Comparison of ENCODE assay signal across 8 cellular contexts in genomic region chr18:77114070-77114563, GRCh38. TPM values are rescaled to one million over a fixed set of nuclear protein-coding genes. Genes with fewer than 3 reads are reported as not detected.
DNase-seq lines count a peak whose midpoint lies in the region; ATAC-seq and TF ChIP-seq lines count a peak whose summit lies in the region.

No MANE protein-coding gene starts in this region.

- TF ChIP-seq POLR2A in sigmoid colon (IDR thresholded peaks at IDR 0.05) = no peak

- no peak for ATAC-seq in CD8-positive, alpha-beta T cell
- no peak for ATAC-seq in activated CD8-positive, alpha-beta T cell treated with anti-CD3 and anti-CD28 coated beads, Interleukin-2, amount 10 ng/mL, durations not matched to agents 7 days and 5 days
- ATAC-seq in HG03159 (IDR thresholded peaks at IDR 0.05; ENCODE audit: unreplicated experiment) (no peak), HG02885 (IDR thresholded peaks at IDR 0.05; ENCODE audit: poor library complexity, unreplicated experiment) (no peak), HG03457 (IDR thresholded peaks at IDR 0.05; ENCODE audit: unreplicated experiment) (no peak), GM21737 (IDR thresholded peaks at IDR 0.05; ENCODE audit: unreplicated experiment) (no peak)

- WGBS in sigmoid colon, 2 donors = 32 to 53% methylated on average over 5 of the region's 5 CpGs

- H3K27me3 ChIP-seq in CD8-positive, alpha-beta T cell (ENCODE audit: insufficient read depth, low read length) = no peaks in the 10 kb centered on the region
- no peaks in the 10 kb centered on the region for H3K27me3 ChIP-seq in sigmoid colon

- H3K4me3 ChIP-seq in CD8-positive, alpha-beta T cell (ENCODE audit: low read depth, low read length) = no peak overlapping the region
- no peak overlapping the region for H3K4me3 ChIP-seq in sigmoid colon

- H3K27ac Mint-ChIP-seq in CD8-positive, alpha-beta T cell = peak overlapping the region; percentile 83
- peak overlapping the region; percentile 82 for H3K27ac Mint-ChIP-seq in activated CD8-positive, alpha-beta T cell treated with anti-CD3 and anti-CD28 coated beads, Interleukin-2, amount 10 ng/mL, durations not matched to agents 7 days and 5 days
- H3K27ac Mint-ChIP-seq in glutamatergic neuron (ENCODE audit: unreplicated experiment) = peak overlapping the region; percentile 15

- TF ChIP-seq EP300 in sigmoid colon (IDR thresholded peaks at IDR 0.05) = no peak

- H3K27ac ChIP-seq in CD8-positive, alpha-beta T cell (ENCODE audit: low read depth, low read length) = no peak overlapping the region
- peak overlapping the region; percentile 27 to 73 (median 47) for H3K27ac ChIP-seq in sigmoid colon

- peaks cover 86% of the 10 kb centered on the region for H3K4me1 Mint-ChIP-seq in CD8-positive, alpha-beta T cell (ENCODE audit: low read depth)
- peaks cover 89% of the 10 kb centered on the region for H3K4me1 Mint-ChIP-seq in activated CD8-positive, alpha-beta T cell treated with anti-CD3 and anti-CD28 coated beads, Interleukin-2, amount 10 ng/mL, durations not matched to agents 7 days and 5 days (ENCODE audit: low read depth)
- peaks cover 35% of the 10 kb centered on the region for H3K4me1 Mint-ChIP-seq in glutamatergic neuron (ENCODE audit: low read depth, unreplicated experiment)

- TF ChIP-seq CTCF in CD8-positive, alpha-beta T cell (IDR thresholded peaks at IDR 0.05) = no peak
- TF ChIP-seq CTCF in glutamatergic neuron (IDR thresholded peaks at IDR 0.05; ENCODE audit: partially characterized antibody, unreplicated experiment) (no peak), sigmoid colon (IDR thresholded peaks at IDR 0.05) (no peak)

- peaks cover 72% of the 10 kb centered on the region for H3K4me1 ChIP-seq in CD8-positive, alpha-beta T cell (ENCODE audit: insufficient read depth, low read length)
- peaks cover 0 to 9% (median 2%) of the 10 kb centered on the region in 4 donors for H3K4me1 ChIP-seq in sigmoid colon

- no peaks in the 10 kb centered on the region for H3K9me3 Mint-ChIP-seq in CD8-positive, alpha-beta T cell
- no peaks in the 10 kb centered on the region for H3K9me3 Mint-ChIP-seq in activated CD8-positive, alpha-beta T cell treated with anti-CD3 and anti-CD28 coated beads, Interleukin-2, amount 10 ng/mL, durations not matched to agents 7 days and 5 days (ENCODE audit: insufficient read depth)
- peaks cover 10% of the 10 kb centered on the region for H3K9me3 Mint-ChIP-seq in glutamatergic neuron (ENCODE audit: unreplicated experiment)

- CTCF ChIA-PET in CD8-positive, alpha-beta T cell (lab: Charles Lee) = interaction anchor here (1.0 to 1.6 kb wide), 3 partner anchors 15 to 130 kb away, joined by 3 to 4 read pairs (median 3); no protein-coding TSS in a partner anchor
- CTCF ChIA-PET in activated CD8-positive, alpha-beta T cell treated with anti-CD3 and anti-CD28 coated beads, Interleukin-2, amount 10 ng/mL, durations not matched to agents 7 days and 5 days (lab: Charles Lee) = interaction anchor here (0.7 to 1.8 kb wide), 5 partner anchors 9 to 114 kb away, joined by 3 to 6 read pairs (median 3); no protein-coding TSS in a partner anchor

- DNase-seq in CD8-positive, alpha-beta T cell = no peak
- DNase-seq in activated CD8-positive, alpha-beta T cell treated with anti-CD3 and anti-CD28 coated beads, Interleukin-2, amount 10 ng/mL, durations not matched to agents 7 days and 5 days = no peak
- no peak for DNase-seq in glutamatergic neuron
- no peak for DNase-seq in sigmoid colon

- no peaks in the 10 kb centered on the region for H3K27me3 Mint-ChIP-seq in CD8-positive, alpha-beta T cell (ENCODE audit: low read depth)
- no peaks in the 10 kb centered on the region for H3K27me3 Mint-ChIP-seq in activated CD8-positive, alpha-beta T cell treated with anti-CD3 and anti-CD28 coated beads, Interleukin-2, amount 10 ng/mL, durations not matched to agents 7 days and 5 days (ENCODE audit: low read depth)
- H3K27me3 Mint-ChIP-seq in glutamatergic neuron (ENCODE audit: unreplicated experiment) = peaks cover 3% of the 10 kb centered on the region

- intact Hi-C loops in CD8-positive, alpha-beta T cell (cut with DNase I, micrococcal nuclease) = no loop called here
- intact Hi-C loops in sigmoid colon (cut with DNase I) = no loop called here

- no peaks in the 10 kb centered on the region for H3K36me3 ChIP-seq in CD8-positive, alpha-beta T cell (ENCODE audit: insufficient read depth, low read length)
- no peaks in the 10 kb centered on the region for H3K36me3 ChIP-seq in sigmoid colon

- no peaks in the 10 kb centered on the region for H3K9me3 ChIP-seq in CD8-positive, alpha-beta T cell (ENCODE audit: low read length)
- no peaks in the 10 kb centered on the region for H3K9me3 ChIP-seq in sigmoid colon

- peak overlapping the region; percentile 47 for H3K4me3 Mint-ChIP-seq in CD8-positive, alpha-beta T cell
- H3K4me3 Mint-ChIP-seq in activated CD8-positive, alpha-beta T cell treated with anti-CD3 and anti-CD28 coated beads, Interleukin-2, amount 10 ng/mL, durations not matched to agents 7 days and 5 days = no peak overlapping the region
- no peak overlapping the region for H3K4me3 Mint-ChIP-seq in glutamatergic neuron (ENCODE audit: unreplicated experiment)

- POLR2A ChIA-PET in CD8-positive, alpha-beta T cell (lab: Charles Lee) = interaction anchor here (0.7 to 2.5 kb wide), 5 partner anchors 10 to 50 kb away, joined by 3 to 11 read pairs (median 4); partner anchors contain the start of gene MBP
- POLR2A ChIA-PET in activated CD8-positive, alpha-beta T cell treated with anti-CD3 and anti-CD28 coated beads, Interleukin-2, amount 10 ng/mL, durations not matched to agents 7 days and 5 days (lab: Charles Lee) = interaction anchor here (0.8 to 3.4 kb wide), 4 partner anchors 9 to 18 kb away, joined by 3 to 15 read pairs (median 5); partner anchors contain the start of gene MBP

- peaks cover 60% of the 10 kb centered on the region for H3K36me3 Mint-ChIP-seq in CD8-positive, alpha-beta T cell
- peaks cover 69% of the 10 kb centered on the region for H3K36me3 Mint-ChIP-seq in activated CD8-positive, alpha-beta T cell treated with anti-CD3 and anti-CD28 coated beads, Interleukin-2, amount 10 ng/mL, durations not matched to agents 7 days and 5 days (ENCODE audit: low read depth)
- peaks cover 21% of the 10 kb centered on the region for H3K36me3 Mint-ChIP-seq in glutamatergic neuron (ENCODE audit: unreplicated experiment)

RNA-seq across cellular contexts. Expression of gene MBP, which starts 18.5 kb away (rescaled TPM):
- total RNA-seq in CD8-positive, alpha-beta T cell = 10 to 100 TPM; 67.9 to 70.7 TPM
- 10 to 100 TPM; 86.5 to 87.0 TPM for total RNA-seq in activated CD8-positive, alpha-beta T cell treated with anti-CD3 and anti-CD28 coated beads, Interleukin-2, amount 10 ng/mL, durations not matched to agents 7 days and 5 days
- total RNA-seq in glutamatergic neuron (ENCODE audit: unreplicated experiment) (82.6 TPM), sigmoid colon (10 to 100 TPM; 24.0 to 30.7 (median 27.4) TPM)
- polyA plus RNA-seq in sigmoid colon = 10 to 100 TPM; 18.3 to 22.2 (median 20.6) TPM

Comparison
In these comparisons a context has a peak if more than half of its experiments do, and no peak if none do; other contexts are left out.
1. H3K27ac Mint-ChIP-seq: peak in every context shown above with its lines; median percentile 83 in CD8-positive, alpha-beta T cell; 82 in activated CD8-positive, alpha-beta T cell treated with anti-CD3 and anti-CD28 coated beads, Interleukin-2, amount 10 ng/mL, durations not matched to agents 7 days and 5 days; 15 in glutamatergic neuron.